Comparison of ENCODE assay signal across 1 cellular context in genomic region chr14:73142216-73142615, GRCh38.
TF ChIP-seq lines count a peak whose summit lies in the region.

No MANE protein-coding gene starts in this region.

TF ChIP-seq in HepG2, 621 proteins besides CTCF, POLR2A, EP300 and RAD21 (continued from another document):
- no peak for TF ChIP-seq PRDM10 (CRISPR knock-in tag; IDR thresholded peaks at IDR 0.05; ENCODE audit: low read depth)
TF ChIP-seq in HepG2: peak in this region for 0.
